ENCODE assay signal across 19 cellular contexts in the genomic region with DNA sequence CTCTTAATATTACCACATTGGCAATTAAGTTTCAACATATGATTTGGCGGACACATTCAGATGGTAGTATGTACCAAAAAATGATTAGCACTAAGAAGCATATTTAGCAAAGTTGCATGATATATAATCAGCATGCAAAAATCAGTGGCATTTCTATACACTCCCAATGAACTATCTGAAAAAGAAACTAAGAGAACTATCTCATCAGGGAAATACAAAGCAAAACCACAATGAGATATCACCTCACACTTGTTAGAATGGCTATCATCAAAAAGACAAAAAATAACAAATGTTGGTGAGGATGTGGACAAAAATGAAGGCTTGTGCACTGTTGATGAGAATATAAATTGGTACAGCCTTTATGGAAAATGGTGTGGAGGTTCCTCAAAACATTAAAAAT. TPM values are rescaled to one million over a fixed set of nuclear protein-coding genes. Genes with fewer than 3 reads are reported as not detected.
A peak's percentile ranks its signal among the peaks of the same experiment; 100 is the strongest.
DNase-seq lines count a peak whose midpoint lies in the region; ATAC-seq and TF ChIP-seq lines count a peak whose summit lies in the region.
"Had no signal": no experiment of that assay in that cellular context is flagged by ENCODE, and none has a peak within 500 bp of the region (broad histone marks: within the 10 kb centered on the region; RNA-seq: fewer than 3 reads in every experiment).

No MANE protein-coding gene starts in this region.

- intact Hi-C loops in OCI-LY7 (cut with micrococcal nuclease; ENCODE audit: unreplicated experiment) = no loop called here
- intact Hi-C loops in PC-3 (cut with micrococcal nuclease) = no loop called here

- H3K4me1 ChIP-seq in MM.1S (ENCODE audit: low read length) = peaks cover 32% of the 10 kb centered on the region
- no peaks in the 10 kb centered on the region for H3K4me1 ChIP-seq in OCI-LY7 (ENCODE audit: insufficient read depth, low read length, poor library complexity, severe bottlenecking)
- H3K4me1 ChIP-seq in PC-3 (ENCODE audit: insufficient read depth, low read length) = no peaks in the 10 kb centered on the region

- H3K79me2 ChIP-seq in MM.1S (ENCODE audit: low read length) (no peaks in the 10 kb centered on the region), OCI-LY7 (ENCODE audit: insufficient read depth, low read depth, low read length) (no peaks in the 10 kb centered on the region), PC-3 (ENCODE audit: low read length) (no peaks in the 10 kb centered on the region)

- H4K20me1 ChIP-seq in MM.1S (ENCODE audit: insufficient read depth, low read length) (no peaks in the 10 kb centered on the region), OCI-LY7 (ENCODE audit: insufficient read depth, low read length) (no peaks in the 10 kb centered on the region), PC-3 (ENCODE audit: low read length) (no peaks in the 10 kb centered on the region)

- peak overlapping the region; percentile 36; the same call in 1 of the 2 replicates for H2AFZ ChIP-seq in MM.1S (ENCODE audit: low read length)
- no peak overlapping the region for H2AFZ ChIP-seq in OCI-LY7 (ENCODE audit: low read length)
- no peak overlapping the region for H2AFZ ChIP-seq in PC-3 (ENCODE audit: low read length)

- TF ChIP-seq CTCF in MM.1S (IDR thresholded peaks at IDR 0.05; ENCODE audit: low read length) = no peak
- TF ChIP-seq CTCF in OCI-LY7 (conservative IDR thresholded peaks at IDR 0.05; ENCODE audit: low read length) = no peak
- no peak for TF ChIP-seq CTCF in PC-3 (conservative IDR thresholded peaks at IDR 0.05; ENCODE audit: low read depth, low read length)

- CTCF ChIA-PET in OCI-LY7 (lab: Charles Lee; ENCODE audit: unreplicated experiment) (interaction anchor here (1.4 kb wide), 1 partner anchor 191 kb away, joined by 3 read pairs; no protein-coding TSS in a partner anchor), PC-3 (lab: Charles Lee) (no interaction called here)

- peak overlapping the region; percentile 84 for H3K4me2 ChIP-seq in MM.1S (ENCODE audit: low read depth, low read length)
- no peak overlapping the region for H3K4me2 ChIP-seq in OCI-LY7 (ENCODE audit: low read length)
- no peak overlapping the region for H3K4me2 ChIP-seq in PC-3 (ENCODE audit: low read length)
- H3K4me2 ChIP-seq: SK-N-SH had no signal

- no peaks in the 10 kb centered on the region for H3K36me3 Mint-ChIP-seq in stimulated activated effector memory CD8-positive, alpha-beta T cell treated with anti-CD3 and anti-CD28 coated beads, Interleukin-12 subunit alpha, Interleukin-12 subunit beta, amount 100 ng/mL, for 72 hours
- H3K36me3 Mint-ChIP-seq: CD4-positive, CD25-positive, alpha-beta regulatory T cell; T-cell had no signal

- H3K9me3 ChIP-seq in MM.1S (replicated peaks; ENCODE audit: insufficient read depth, low read length) (no peaks in the 10 kb centered on the region), OCI-LY7 (ENCODE audit: low read length) (no peaks in the 10 kb centered on the region), PC-3 (ENCODE audit: low read length) (no peaks in the 10 kb centered on the region)
- H3K9me3 ChIP-seq: SK-N-SH had no signal

- H3K9me2 ChIP-seq in MM.1S (replicated peaks; ENCODE audit: insufficient read depth, low read length) (no peaks in the 10 kb centered on the region), OCI-LY7 (ENCODE audit: insufficient read depth, low read length) (no peaks in the 10 kb centered on the region), PC-3 (replicated peaks; ENCODE audit: low read length) (no peaks in the 10 kb centered on the region)
- H3K9me2 ChIP-seq: SK-N-SH had no signal

- no peaks in the 10 kb centered on the region for H3K36me3 ChIP-seq in MM.1S (replicated peaks; ENCODE audit: insufficient read depth, low read length)
- no peaks in the 10 kb centered on the region for H3K36me3 ChIP-seq in OCI-LY7 (ENCODE audit: insufficient read depth, low read length)
- no peaks in the 10 kb centered on the region for H3K36me3 ChIP-seq in PC-3 (ENCODE audit: low read depth, low read length)

- H3K4me1 Mint-ChIP-seq in stimulated activated effector memory CD8-positive, alpha-beta T cell treated with anti-CD3 and anti-CD28 coated beads, Interleukin-12 subunit alpha, Interleukin-12 subunit beta, amount 100 ng/mL, for 72 hours = peaks cover 13% of the 10 kb centered on the region

- H3K27me3 ChIP-seq in MM.1S (replicated peaks; ENCODE audit: insufficient read depth, low read length) (no peaks in the 10 kb centered on the region), PC-3 (ENCODE audit: low read length) (no peaks in the 10 kb centered on the region)

- POLR2A ChIA-PET in OCI-LY7 (lab: Charles Lee) = interaction anchor here (0.8 to 1.4 kb wide), 3 partner anchors 10 to 47 kb away, joined by 3 to 4 read pairs (median 3); no protein-coding TSS in a partner anchor
- POLR2A ChIA-PET in PC-3 (lab: Charles Lee; ENCODE audit: unreplicated experiment) = no interaction called here

- ATAC-seq in GM19372 (IDR thresholded peaks at IDR 0.05; ENCODE audit: low read depth, unreplicated experiment) = peak; percentile 33
- ATAC-seq in GM21723 (IDR thresholded peaks at IDR 0.05; ENCODE audit: unreplicated experiment) = peak; percentile 30
- peak; percentile 31 for ATAC-seq in stimulated activated effector memory CD8-positive, alpha-beta T cell treated with anti-CD3 and anti-CD28 coated beads, Interleukin-12 subunit alpha, Interleukin-12 subunit beta, amount 100 ng/mL, for 72 hours
- no peak for ATAC-seq in HG03045 (IDR thresholded peaks at IDR 0.05; ENCODE audit: unreplicated experiment)
- no peak for ATAC-seq in PC-3
- ATAC-seq: T-cell had no signal

- H3K9ac ChIP-seq in MM.1S (ENCODE audit: low read length) (peak overlapping the region; percentile 54), PC-3 (ENCODE audit: low read length) (no peak overlapping the region)
- H3K9ac ChIP-seq: SK-N-SH had no signal

- H3K27ac Mint-ChIP-seq in stimulated activated effector memory CD8-positive, alpha-beta T cell treated with anti-CD3 and anti-CD28 coated beads, Interleukin-12 subunit alpha, Interleukin-12 subunit beta, amount 100 ng/mL, for 72 hours = no peak overlapping the region
- H3K27ac Mint-ChIP-seq: B cell; CD4-positive, CD25-positive, alpha-beta regulatory T cell; T-cell had no signal

- BruUV-seq in OCI-LY7 (replicated peaks; lab: Mats Ljungman, UMichigan) (no TSS peak), PC-3 (replicated peaks; lab: Mats Ljungman, UMichigan) (no TSS peak)

- peak; percentile 64 for DNase-seq in MM.1S
- no peak for DNase-seq in stimulated activated effector memory CD8-positive, alpha-beta T cell treated with anti-CD3 and anti-CD28 coated beads, Interleukin-12 subunit alpha, Interleukin-12 subunit beta, amount 100 ng/mL, for 72 hours (ENCODE audit: low spot score in 2 of 2)
- DNase-seq in OCI-LY7 (ENCODE audit: low spot score) = no peak
- no peak for DNase-seq in PC-3
- DNase-seq: Calu3; CD4-positive, CD25-positive, alpha-beta regulatory T cell; NCI-H1417; NCI-H187 treated with DMSO at 0.1 percent for 48 hours; NCI-H2171; NCI-H446 treated with DMSO at 0.1 percent for 48 hours; Right ventricle myocardium superior; SK-N-SH; T-cell; T1000 had no signal

- H3K9me3 Mint-ChIP-seq in stimulated activated effector memory CD8-positive, alpha-beta T cell treated with anti-CD3 and anti-CD28 coated beads, Interleukin-12 subunit alpha, Interleukin-12 subunit beta, amount 100 ng/mL, for 72 hours = no peaks in the 10 kb centered on the region
- H3K9me3 Mint-ChIP-seq: IgD-negative memory B cell, T-cell had no signal

- H3K27ac ChIP-seq in MM.1S (ENCODE audit: low read length) (peak overlapping the region; percentile 87), OCI-LY7 (ENCODE audit: low read depth, low read length, poor library complexity, severe bottlenecking) (no peak overlapping the region), PC-3 (ENCODE audit: low read length) (no peak overlapping the region)

- no peak overlapping the region for H3K4me3 Mint-ChIP-seq in stimulated activated effector memory CD8-positive, alpha-beta T cell treated with anti-CD3 and anti-CD28 coated beads, Interleukin-12 subunit alpha, Interleukin-12 subunit beta, amount 100 ng/mL, for 72 hours
- H3K4me3 Mint-ChIP-seq: B cell; CD4-positive, CD25-positive, alpha-beta regulatory T cell; T-cell had no signal

- H3K4me3 ChIP-seq in MM.1S (ENCODE audit: low read length) = peak overlapping the region; percentile 40
- H3K4me3 ChIP-seq in OCI-LY7 (ENCODE audit: low read depth, low read length, poor library complexity, severe bottlenecking) = no peak overlapping the region
- no peak overlapping the region for H3K4me3 ChIP-seq in PC-3 (ENCODE audit: low read length)

- peaks cover 34% of the 10 kb centered on the region for H3F3A ChIP-seq in MM.1S (ENCODE audit: insufficient read depth, low read length)
- H3F3A ChIP-seq in PC-3 (ENCODE audit: low read length, unreplicated experiment) = no peaks in the 10 kb centered on the region

RNA-seq across cellular contexts. Expression of a gene that starts 31.4 kb away (rescaled TPM):
- 11.4 and 17.4 TPM in 2 replicates for total RNA-seq in OCI-LY7 (2014; rRNA removed; shearing (Covaris generic))
- total RNA-seq in OCI-LY7 (2022) (43.0 and 46.4 TPM in 2 replicates), PC-3 (2014; rRNA removed) (7.4 and 10.9 TPM in 2 replicates)

Comparison
In these comparisons a context has a peak if more than half of its experiments do, and no peak if none do; other contexts are left out.
1. ATAC-seq: peak in GM19372 (single experiment), GM21723 (single experiment) and stimulated activated effector memory CD8-positive, alpha-beta T cell treated with anti-CD3 and anti-CD28 coated beads, Interleukin-12 subunit alpha, Interleukin-12 subunit beta, amount 100 ng/mL, for 72 hours (single experiment); none in HG03045 (single experiment) and PC-3 (single experiment).